ENCODE assay signal across 8 cellular contexts in genomic region chr20:50110141-50111047, GRCh38. TPM values are rescaled to one million over a fixed set of nuclear protein-coding genes. Genes with fewer than 3 reads are reported as not detected.
A peak's percentile ranks its signal among the peaks of the same experiment; 100 is the strongest.
DNase-seq lines count a peak whose midpoint lies in the region; ATAC-seq and TF ChIP-seq lines count a peak whose summit lies in the region.

No MANE protein-coding gene starts in this region.

- H2AFZ ChIP-seq in mesenchymal stem cell (ENCODE audit: low read depth, low read length) = no peak overlapping the region

- POLR2A ChIA-PET in HEK293T (lab: Yijun Ruan, JAX) = interaction anchor here (1.6 to 2.3 kb wide), 2 partner anchors 44 to 84 kb away, joined by 4 to 7 read pairs; partner anchors contain the start of gene PEDS1

- H3K27me3 ChIP-seq in BLaER1 treated with 17β-estradiol and CSF1 and Interleukin-3, amounts not matched to agents 10 nM and 100 nM = no peaks in the 10 kb centered on the region
- H3K27me3 ChIP-seq in mesenchymal stem cell (ENCODE audit: control insufficient read depth in 1 of 2, insufficient read depth in 1 of 2, low read length in 2 of 2) = no peaks in the 10 kb centered on the region

- CTCF ChIA-PET in HEK293T (lab: Yijun Ruan, JAX) = interaction anchor here (0.9 kb wide), 1 partner anchor 130 kb away, joined by 3 read pairs; no protein-coding TSS in a partner anchor

- WGBS in mesenchymal stem cell = 44% methylated on average over 3 of the region's 4 CpGs

- H3K4me1 ChIP-seq in BLaER1 treated with 17β-estradiol and CSF1 and Interleukin-3, amounts not matched to agents 10 nM and 100 nM = peaks cover 77 to 88% (median 82%) of the 10 kb centered on the region in 10 experiments
- peaks cover 24% of the 10 kb centered on the region for H3K4me1 ChIP-seq in mesenchymal stem cell (ENCODE audit: control insufficient read depth, insufficient read depth, low read depth, low read length)

- no peak overlapping the region for H2BK120ac ChIP-seq in mesenchymal stem cell (ENCODE audit: low read depth, low read length)

- H2AK5ac ChIP-seq in mesenchymal stem cell (ENCODE audit: low read length, severe bottlenecking) = no peak overlapping the region

- peaks cover 10% of the 10 kb centered on the region for H3K79me1 ChIP-seq in mesenchymal stem cell (replicated peaks; ENCODE audit: low read length, poor library complexity, severe bottlenecking)

- H3K36me3 ChIP-seq in BLaER1 treated with 17β-estradiol and CSF1 and Interleukin-3, amounts not matched to agents 10 nM and 100 nM = peaks cover 6 to 35% (median 27%) of the 10 kb centered on the region in 11 experiments; a peak in 21 of 22 replicates
- H3K36me3 ChIP-seq in mesenchymal stem cell (ENCODE audit: control insufficient read depth in 1 of 2, insufficient read depth in 2 of 2, low read depth in 1 of 2, low read length in 2 of 2) = peaks cover 3 to 27% of the 10 kb centered on the region in 2 experiments

- no peak overlapping the region for H4K8ac ChIP-seq in mesenchymal stem cell (ENCODE audit: low read length)

- peak overlapping the region; percentile 16 to 99 (median 97); a peak in 21 of 22 replicates for H3K27ac ChIP-seq in BLaER1 treated with 17β-estradiol and CSF1 and Interleukin-3, amounts not matched to agents 10 nM and 100 nM
- H3K27ac ChIP-seq in mesenchymal stem cell (ENCODE audit: low read length, poor library complexity, severe bottlenecking) = no peak overlapping the region

- H3K18ac ChIP-seq in mesenchymal stem cell (ENCODE audit: low read depth in 1 of 2, low read length in 2 of 2) = no peak overlapping the region

- no peak overlapping the region for H2BK5ac ChIP-seq in mesenchymal stem cell (ENCODE audit: low read depth, low read length, poor library complexity, severe bottlenecking)

- H3K14ac ChIP-seq in mesenchymal stem cell (ENCODE audit: low read length in 2 of 2) = no peak overlapping the region

- no peak overlapping the region for H4K91ac ChIP-seq in mesenchymal stem cell (ENCODE audit: low read length)

- H3K9ac ChIP-seq in BLaER1 treated with 17β-estradiol and CSF1 and Interleukin-3, amounts not matched to agents 10 nM and 100 nM = peak overlapping the region; percentile 92 to 98 (median 97); a peak in 21 of 22 replicates
- H3K9ac ChIP-seq in mesenchymal stem cell (ENCODE audit: low read length) = peak overlapping the region; percentile 97

- ATAC-seq in GM19438 (IDR thresholded peaks at IDR 0.05; ENCODE audit: low read depth, unreplicated experiment) = peak; percentile 42

- H3K4me2 ChIP-seq in BLaER1 treated with 17β-estradiol and CSF1 and Interleukin-3, amounts not matched to agents 10 nM and 100 nM = peak overlapping the region; percentile 96 to 99 (median 98)
- no peak overlapping the region for H3K4me2 ChIP-seq in mesenchymal stem cell (ENCODE audit: low read length, poor library complexity, severe bottlenecking)

- H3K4ac ChIP-seq in mesenchymal stem cell (ENCODE audit: low read depth in 1 of 2, low read length in 2 of 2) = no peak overlapping the region

- H3K9me3 ChIP-seq in BLaER1 treated with 17β-estradiol and CSF1 and Interleukin-3, amounts not matched to agents 10 nM and 100 nM (replicated peaks in 1 of 11) = no peaks in the 10 kb centered on the region
- H3K9me3 ChIP-seq in mesenchymal stem cell (ENCODE audit: control insufficient read depth, low read length) = no peaks in the 10 kb centered on the region

- no peak overlapping the region for H2BK15ac ChIP-seq in mesenchymal stem cell (ENCODE audit: low read depth, poor library complexity, severe bottlenecking)

- H4K20me1 ChIP-seq in BLaER1 treated with 17β-estradiol and CSF1 and Interleukin-3, amounts not matched to agents 10 nM and 100 nM = peaks cover 64 to 73% (median 69%) of the 10 kb centered on the region in 11 experiments

- H3K23ac ChIP-seq in mesenchymal stem cell (ENCODE audit: low read length in 2 of 2) = no peak overlapping the region

- no peak overlapping the region for H2BK12ac ChIP-seq in mesenchymal stem cell (ENCODE audit: low read length in 2 of 2)

- peak; percentile 94 for DNase-seq in MV-4-11 (lab: John Stamatoyannopoulos, UW)
- DNase-seq in astrocyte of the hippocampus (ENCODE audit: low read depth, low spot score) = peak; percentile 52
- DNase-seq in mesenchymal stem cell = peak; percentile 50
- DNase-seq in HEK293T (ENCODE audit: extremely low spot score) = no peak
- no peak for DNase-seq in mucosa of gallbladder (ENCODE audit: low spot score)
- no peak for DNase-seq in AG20443 (ENCODE audit: low spot score)

- H3K4me3 ChIP-seq in BLaER1 treated with 17β-estradiol and CSF1 and Interleukin-3, amounts not matched to agents 10 nM and 100 nM = peak overlapping the region in 8 of 10 experiments; percentile 77 to 98 (median 92); a peak in 15 of 20 replicates
- H3K4me3 ChIP-seq in mesenchymal stem cell (ENCODE audit: insufficient read depth in 1 of 2, low read depth in 1 of 2, low read length in 2 of 2) = peak overlapping the region in 1 of 2 experiments; percentile 90

TF ChIP-seq in HEK293T, 16 proteins besides CTCF, POLR2A, EP300 and RAD21:
- TF ChIP-seq ARNT (IDR thresholded peaks at IDR 0.05) (no peak), FOXK2 (IDR thresholded peaks at IDR 0.05) (no peak), L3MBTL2 (conservative IDR thresholded peaks at IDR 0.05) (no peak), CTBP1 (IDR thresholded peaks at IDR 0.05; ENCODE audit: borderline replicate concordance) (no peak), NFRKB (IDR thresholded peaks at IDR 0.05) (no peak), ELF4 (IDR thresholded peaks at IDR 0.05) (no peak), SP1 (IDR thresholded peaks at IDR 0.05) (no peak), SUZ12 (IDR thresholded peaks at IDR 0.05) (no peak), LEF1 (IDR thresholded peaks at IDR 0.05; ENCODE audit: borderline replicate concordance) (no peak), BHLHE40 (IDR thresholded peaks at IDR 0.05; ENCODE audit: borderline replicate concordance) (no peak), FOXM1 (IDR thresholded peaks at IDR 0.05; ENCODE audit: borderline replicate concordance) (no peak)

RNA-seq across cellular contexts. Expression of gene UBE2V1, which starts 2.6 kb away (rescaled TPM):
- polyA plus RNA-seq in mesenchymal stem cell (2013, experiment 1 of 2) = 292 TPM
- polyA plus RNA-seq in mesenchymal stem cell (2013, experiment 2 of 2) = 286 TPM
- 82.6 TPM for total RNA-seq in mucosa of gallbladder

RNA-seq across cellular contexts. Expression of gene PEDS1, which starts 43.1 kb away (rescaled TPM):
- polyA plus RNA-seq in mesenchymal stem cell (2013, experiment 1 of 2) = 59.1 TPM
- 58.4 TPM for polyA plus RNA-seq in mesenchymal stem cell (2013, experiment 2 of 2)
- 28.6 TPM for total RNA-seq in mucosa of gallbladder

Comparison
In these comparisons a context has a peak if more than half of its experiments do, and no peak if none do; other contexts are left out.
1. DNase-seq: peak in MV-4-11 (single experiment), astrocyte of the hippocampus (single experiment) and mesenchymal stem cell (single experiment); none in HEK293T (single experiment), mucosa of gallbladder (single experiment) and AG20443 (single experiment).